ENCODE assay signal across 10 cellular contexts in the genomic region with DNA sequence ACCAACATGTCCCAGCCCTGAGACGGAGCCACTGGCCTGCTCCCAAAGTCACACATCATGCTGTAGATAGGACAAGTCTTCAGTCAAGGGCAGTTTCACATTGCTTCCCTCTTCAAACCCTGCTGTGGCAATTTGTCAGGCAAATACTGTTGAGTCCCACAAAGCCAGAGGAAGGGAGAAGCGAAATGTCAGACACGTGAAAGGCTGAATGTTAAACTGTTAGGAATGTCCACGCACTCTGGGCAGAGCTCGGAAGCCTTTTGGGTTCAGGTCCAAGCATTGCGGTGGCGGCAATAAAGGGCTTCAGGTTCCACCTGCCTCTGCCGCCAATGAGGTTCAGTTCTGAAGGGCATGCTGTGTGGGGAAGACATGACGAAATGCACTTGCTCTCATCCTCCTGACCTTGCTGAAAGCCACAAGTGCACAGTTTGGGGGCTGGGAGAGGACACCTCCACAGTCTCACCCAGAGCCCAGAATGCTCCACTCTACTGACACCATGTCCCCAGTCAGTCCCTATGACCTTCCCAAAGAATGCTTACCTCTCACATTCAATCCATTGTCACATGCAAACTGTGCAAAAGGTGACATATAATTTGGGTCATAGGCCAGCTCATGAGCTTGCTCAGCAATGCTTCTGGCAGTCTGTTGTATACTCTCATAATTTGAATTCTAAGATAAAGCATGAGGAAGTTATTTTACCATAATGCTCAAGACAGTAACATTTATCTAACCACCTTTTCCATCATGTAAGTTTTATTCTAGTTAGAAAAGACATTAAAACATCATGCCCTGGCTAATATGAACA. TPM values are rescaled to one million over a fixed set of nuclear protein-coding genes. Genes with fewer than 3 reads are reported as not detected.
DNase-seq lines count a peak whose midpoint lies in the region; TF ChIP-seq lines count a peak whose summit lies in the region.
"Had no signal": no experiment of that assay in that cellular context is flagged by ENCODE, and none has a peak within 500 bp of the region (broad histone marks: within the 10 kb centered on the region; RNA-seq: fewer than 3 reads in every experiment).

No MANE protein-coding gene starts in this region.

- no peaks in the 10 kb centered on the region for H3K27me3 Mint-ChIP-seq in activated naive CD4-positive, alpha-beta T cell treated with anti-CD3 and anti-CD28 coated beads for 36 hours (ENCODE audit: low read depth)
- no peaks in the 10 kb centered on the region for H3K27me3 Mint-ChIP-seq in activated naive CD4-positive, alpha-beta T cell treated with anti-CD3 and anti-CD28 coated beads, Interleukin-2, amount 10 ng/mL, durations not matched to agents 7 days and 5 days

- H3K36me3 ChIP-seq in muscle layer of duodenum (ENCODE audit: control insufficient read depth in 1 of 2, insufficient read depth in 2 of 2, low read length in 2 of 2), result peaks cover 11 to 33% of the 10 kb centered on the region in 2 donors
- H3K36me3 ChIP-seq in vagina, result peaks cover 0 to 32% of the 10 kb centered on the region in 2 donors

- H3K27ac Mint-ChIP-seq in activated naive CD4-positive, alpha-beta T cell treated with anti-CD3 and anti-CD28 coated beads for 36 hours, result peak overlapping the region; percentile 15
- H3K27ac Mint-ChIP-seq in activated naive CD4-positive, alpha-beta T cell treated with anti-CD3 and anti-CD28 coated beads, Interleukin-2, amount 10 ng/mL, durations not matched to agents 7 days and 5 days, result no peak overlapping the region

- H3K9me3 ChIP-seq in muscle layer of duodenum (ENCODE audit: control insufficient read depth in 1 of 2, low read length in 2 of 2), result no peaks in the 10 kb centered on the region
- no peaks in the 10 kb centered on the region for H3K9me3 ChIP-seq in vagina

- no peak overlapping the region for H3K4me3 ChIP-seq in muscle layer of duodenum (ENCODE audit: low read depth in 1 of 2, low read length in 2 of 2)
- H3K4me3 ChIP-seq in vagina, result no peak overlapping the region

- H3K27me3 ChIP-seq in muscle layer of duodenum (ENCODE audit: low read depth, low read length) (no peaks in the 10 kb centered on the region), vagina (no peaks in the 10 kb centered on the region)

- no peak for TF ChIP-seq CTCF in vagina (IDR thresholded peaks at IDR 0.05)

- H3K36me3 Mint-ChIP-seq in activated naive CD4-positive, alpha-beta T cell treated with anti-CD3 and anti-CD28 coated beads for 36 hours (ENCODE audit: low read depth), result peaks cover 45% of the 10 kb centered on the region
- peaks cover 58% of the 10 kb centered on the region for H3K36me3 Mint-ChIP-seq in activated naive CD4-positive, alpha-beta T cell treated with anti-CD3 and anti-CD28 coated beads, Interleukin-2, amount 10 ng/mL, durations not matched to agents 7 days and 5 days

- H3K27ac ChIP-seq in epithelial cell of prostate (peak overlapping the region; percentile 49), muscle layer of duodenum (ENCODE audit: low read length) (peak overlapping the region; percentile 84), vagina (peak overlapping the region; percentile 70)

- no peaks in the 10 kb centered on the region for H3K9me3 Mint-ChIP-seq in activated naive CD4-positive, alpha-beta T cell treated with anti-CD3 and anti-CD28 coated beads for 36 hours
- no peaks in the 10 kb centered on the region for H3K9me3 Mint-ChIP-seq in activated naive CD4-positive, alpha-beta T cell treated with anti-CD3 and anti-CD28 coated beads, Interleukin-2, amount 10 ng/mL, durations not matched to agents 7 days and 5 days

- no peak for TF ChIP-seq POLR2A in vagina (IDR thresholded peaks at IDR 0.05)

- peaks cover under 1 to 20% of the 10 kb centered on the region in 2 donors for H3K4me1 ChIP-seq in muscle layer of duodenum (ENCODE audit: control insufficient read depth in 1 of 2, insufficient read depth in 2 of 2, low read length in 2 of 2)
- H3K4me1 ChIP-seq in vagina, result peaks cover 63% of the 10 kb centered on the region

- H3K4me3 Mint-ChIP-seq in activated naive CD4-positive, alpha-beta T cell treated with anti-CD3 and anti-CD28 coated beads for 36 hours, result no peak overlapping the region
- H3K4me3 Mint-ChIP-seq in activated naive CD4-positive, alpha-beta T cell treated with anti-CD3 and anti-CD28 coated beads, Interleukin-2, amount 10 ng/mL, durations not matched to agents 7 days and 5 days, result no peak overlapping the region

- intact Hi-C loops in activated naive CD4-positive, alpha-beta T cell treated with anti-CD3 and anti-CD28 coated beads for 36 hours (cut with micrococcal nuclease), result no loop called here
- intact Hi-C loops in vagina (cut with DNase I), result no loop called here

- peaks cover 29% of the 10 kb centered on the region for H3K4me1 Mint-ChIP-seq in activated naive CD4-positive, alpha-beta T cell treated with anti-CD3 and anti-CD28 coated beads for 36 hours (ENCODE audit: low read depth)
- peaks cover 7% of the 10 kb centered on the region for H3K4me1 Mint-ChIP-seq in activated naive CD4-positive, alpha-beta T cell treated with anti-CD3 and anti-CD28 coated beads, Interleukin-2, amount 10 ng/mL, durations not matched to agents 7 days and 5 days

- DNase-seq in activated naive CD4-positive, alpha-beta T cell treated with anti-CD3 and anti-CD28 coated beads for 36 hours, result no peak
- no peak for DNase-seq in activated naive CD4-positive, alpha-beta T cell treated with anti-CD3 and anti-CD28 coated beads, Interleukin-2, amount 10 ng/mL, durations not matched to agents 7 days and 5 days
- DNase-seq in epithelial cell of prostate (ENCODE audit: low read depth, low spot score) (peak; percentile 65), vagina (ENCODE audit: extremely low spot score in 2 of 2) (no peak), amniotic stem cell (lab: John Stamatoyannopoulos, UW) (no peak), DMS 273 treated with DMSO at 0.1 percent for 48 hours (lab: John Stamatoyannopoulos, UW) (no peak)
- DNase-seq in stimulated activated naive CD4-positive, alpha-beta T cell (lab: John Stamatoyannopoulos, UW), result no peak
- DNase-seq: ACHN, PC-3 had no signal

- CTCF ChIA-PET in activated naive CD4-positive, alpha-beta T cell treated with anti-CD3 and anti-CD28 coated beads for 36 hours (lab: Charles Lee), result interaction anchor here (0.7 to 3.5 kb wide), 4 partner anchors 25 to 64 kb away, joined by 3 to 36 read pairs (median 4); no protein-coding TSS in a partner anchor
- CTCF ChIA-PET in activated naive CD4-positive, alpha-beta T cell treated with anti-CD3 and anti-CD28 coated beads, Interleukin-2, amount 10 ng/mL, durations not matched to agents 7 days and 5 days (lab: Charles Lee), result interaction anchor here (0.8 to 2.3 kb wide), 4 partner anchors 24 to 64 kb away, joined by 3 to 17 read pairs (median 4); no protein-coding TSS in a partner anchor

RNA-seq across cellular contexts. Expression of a gene that starts 35.7 kb away (rescaled TPM):
- 1 to 10 TPM; 1.1 to 1.5 TPM for total RNA-seq in activated naive CD4-positive, alpha-beta T cell treated with anti-CD3 and anti-CD28 coated beads for 36 hours
- not detected for total RNA-seq in vagina

RNA-seq across cellular contexts. Expression of a gene that starts 35.9 kb away (rescaled TPM):
- 10 to 100 TPM; 76.6 to 81.8 TPM for total RNA-seq in activated naive CD4-positive, alpha-beta T cell treated with anti-CD3 and anti-CD28 coated beads for 36 hours
- 74.9 TPM for total RNA-seq in vagina

RNA-seq across cellular contexts. Expression of a gene that starts 45.3 kb away (rescaled TPM):
- 10 to 100 TPM; 41.1 to 43.2 TPM for total RNA-seq in activated naive CD4-positive, alpha-beta T cell treated with anti-CD3 and anti-CD28 coated beads for 36 hours
- 43.0 TPM for total RNA-seq in vagina
